ENCODE assay signal across 2 cellular contexts in genomic region chr10:1522237-1522636, GRCh38.
TF ChIP-seq lines count a peak whose summit lies in the region.

No MANE protein-coding gene starts in this region.

TF ChIP-seq in GM23338, 12 proteins besides CTCF, POLR2A, EP300 and RAD21 (continued from another document):
- no peak for TF ChIP-seq ZNF462 (CRISPR knock-in tag; IDR thresholded peaks at IDR 0.05)
- TF ChIP-seq ZNF114 (CRISPR knock-in tag; IDR thresholded peaks at IDR 0.05): no peak
- no peak for TF ChIP-seq EZH2 (IDR thresholded peaks at IDR 0.05; ENCODE audit: low read depth, unreplicated experiment)
- TF ChIP-seq, protein P1, sequence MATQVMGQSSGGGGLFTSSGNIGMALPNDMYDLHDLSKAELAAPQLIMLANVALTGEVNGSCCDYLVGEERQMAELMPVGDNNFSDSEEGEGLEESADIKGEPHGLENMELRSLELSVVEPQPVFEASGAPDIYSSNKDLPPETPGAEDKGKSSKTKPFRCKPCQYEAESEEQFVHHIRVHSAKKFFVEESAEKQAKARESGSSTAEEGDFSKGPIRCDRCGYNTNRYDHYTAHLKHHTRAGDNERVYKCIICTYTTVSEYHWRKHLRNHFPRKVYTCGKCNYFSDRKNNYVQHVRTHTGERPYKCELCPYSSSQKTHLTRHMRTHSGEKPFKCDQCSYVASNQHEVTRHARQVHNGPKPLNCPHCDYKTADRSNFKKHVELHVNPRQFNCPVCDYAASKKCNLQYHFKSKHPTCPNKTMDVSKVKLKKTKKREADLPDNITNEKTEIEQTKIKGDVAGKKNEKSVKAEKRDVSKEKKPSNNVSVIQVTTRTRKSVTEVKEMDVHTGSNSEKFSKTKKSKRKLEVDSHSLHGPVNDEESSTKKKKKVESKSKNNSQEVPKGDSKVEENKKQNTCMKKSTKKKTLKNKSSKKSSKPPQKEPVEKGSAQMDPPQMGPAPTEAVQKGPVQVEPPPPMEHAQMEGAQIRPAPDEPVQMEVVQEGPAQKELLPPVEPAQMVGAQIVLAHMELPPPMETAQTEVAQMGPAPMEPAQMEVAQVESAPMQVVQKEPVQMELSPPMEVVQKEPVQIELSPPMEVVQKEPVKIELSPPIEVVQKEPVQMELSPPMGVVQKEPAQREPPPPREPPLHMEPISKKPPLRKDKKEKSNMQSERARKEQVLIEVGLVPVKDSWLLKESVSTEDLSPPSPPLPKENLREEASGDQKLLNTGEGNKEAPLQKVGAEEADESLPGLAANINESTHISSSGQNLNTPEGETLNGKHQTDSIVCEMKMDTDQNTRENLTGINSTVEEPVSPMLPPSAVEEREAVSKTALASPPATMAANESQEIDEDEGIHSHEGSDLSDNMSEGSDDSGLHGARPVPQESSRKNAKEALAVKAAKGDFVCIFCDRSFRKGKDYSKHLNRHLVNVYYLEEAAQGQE (IDR thresholded peaks at IDR 0.05; ENCODE audit: unreplicated experiment): no peak
- TF ChIP-seq NANOG (IDR thresholded peaks at IDR 0.05; ENCODE audit: borderline replicate concordance): no peak
- TF ChIP-seq JUNB (IDR thresholded peaks at IDR 0.05; ENCODE audit: unreplicated experiment): no peak
- no peak for TF ChIP-seq CREB1 (CRISPR knock-in tag; IDR thresholded peaks at IDR 0.05; ENCODE audit: low read depth)
- TF ChIP-seq ZNF331 (CRISPR knock-in tag; IDR thresholded peaks at IDR 0.05; ENCODE audit: low read depth): no peak
- no peak for TF ChIP-seq POLR2AphosphoS5 (IDR thresholded peaks at IDR 0.05; ENCODE audit: low read depth)
- TF ChIP-seq, protein P2, sequence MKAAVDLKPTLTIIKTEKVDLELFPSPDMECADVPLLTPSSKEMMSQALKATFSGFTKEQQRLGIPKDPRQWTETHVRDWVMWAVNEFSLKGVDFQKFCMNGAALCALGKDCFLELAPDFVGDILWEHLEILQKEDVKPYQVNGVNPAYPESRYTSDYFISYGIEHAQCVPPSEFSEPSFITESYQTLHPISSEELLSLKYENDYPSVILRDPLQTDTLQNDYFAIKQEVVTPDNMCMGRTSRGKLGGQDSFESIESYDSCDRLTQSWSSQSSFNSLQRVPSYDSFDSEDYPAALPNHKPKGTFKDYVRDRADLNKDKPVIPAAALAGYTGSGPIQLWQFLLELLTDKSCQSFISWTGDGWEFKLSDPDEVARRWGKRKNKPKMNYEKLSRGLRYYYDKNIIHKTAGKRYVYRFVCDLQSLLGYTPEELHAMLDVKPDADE (IDR thresholded peaks at IDR 0.05): no peak
- no peak for TF ChIP-seq STAT1 (IDR thresholded peaks at IDR 0.05; ENCODE audit: unreplicated experiment)

TF ChIP-seq in GM12878, 131 proteins besides CTCF, POLR2A, EP300 and RAD21 (continued from another document):
- no peak for TF ChIP-seq IRF4 (IDR thresholded peaks at IDR 0.05; ENCODE audit: low read depth, low read length)
- TF ChIP-seq SIN3A (IDR thresholded peaks at IDR 0.05; ENCODE audit: low read depth, low read length): no peak
- no peak for TF ChIP-seq NR2C1 (IDR thresholded peaks at IDR 0.05)
- TF ChIP-seq, protein P3, sequence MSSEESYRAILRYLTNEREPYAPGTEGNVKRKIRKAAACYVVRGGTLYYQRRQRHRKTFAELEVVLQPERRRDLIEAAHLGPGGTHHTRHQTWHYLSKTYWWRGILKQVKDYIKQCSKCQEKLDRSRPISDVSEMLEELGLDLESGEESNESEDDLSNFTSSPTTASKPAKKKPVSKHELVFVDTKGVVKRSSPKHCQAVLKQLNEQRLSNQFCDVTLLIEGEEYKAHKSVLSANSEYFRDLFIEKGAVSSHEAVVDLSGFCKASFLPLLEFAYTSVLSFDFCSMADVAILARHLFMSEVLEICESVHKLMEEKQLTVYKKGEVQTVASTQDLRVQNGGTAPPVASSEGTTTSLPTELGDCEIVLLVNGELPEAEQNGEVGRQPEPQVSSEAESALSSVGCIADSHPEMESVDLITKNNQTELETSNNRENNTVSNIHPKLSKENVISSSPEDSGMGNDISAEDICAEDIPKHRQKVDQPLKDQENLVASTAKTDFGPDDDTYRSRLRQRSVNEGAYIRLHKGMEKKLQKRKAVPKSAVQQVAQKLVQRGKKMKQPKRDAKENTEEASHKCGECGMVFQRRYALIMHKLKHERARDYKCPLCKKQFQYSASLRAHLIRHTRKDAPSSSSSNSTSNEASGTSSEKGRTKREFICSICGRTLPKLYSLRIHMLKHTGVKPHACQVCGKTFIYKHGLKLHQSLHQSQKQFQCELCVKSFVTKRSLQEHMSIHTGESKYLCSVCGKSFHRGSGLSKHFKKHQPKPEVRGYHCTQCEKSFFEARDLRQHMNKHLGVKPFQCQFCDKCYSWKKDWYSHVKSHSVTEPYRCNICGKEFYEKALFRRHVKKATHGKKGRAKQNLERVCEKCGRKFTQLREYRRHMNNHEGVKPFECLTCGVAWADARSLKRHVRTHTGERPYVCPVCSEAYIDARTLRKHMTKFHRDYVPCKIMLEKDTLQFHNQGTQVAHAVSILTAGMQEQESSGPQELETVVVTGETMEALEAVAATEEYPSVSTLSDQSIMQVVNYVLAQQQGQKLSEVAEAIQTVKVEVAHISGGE (CRISPR knock-in tag; IDR thresholded peaks at IDR 0.05): no peak
- TF ChIP-seq MTA2 (IDR thresholded peaks at IDR 0.05; ENCODE audit: low read depth): no peak
- no peak for TF ChIP-seq PAX5 (IDR thresholded peaks at IDR 0.05; ENCODE audit: borderline replicate concordance, low read depth, low read length)
- TF ChIP-seq ZNF24 (IDR thresholded peaks at IDR 0.05): no peak
